In genomic region chr5:124744170-124744911, GRCh38 we compare ENCODE assay signal across 8 cellular contexts. TPM values are rescaled to one million over a fixed set of nuclear protein-coding genes. Genes with fewer than 3 reads are reported as not detected.
DNase-seq lines count a peak whose midpoint lies in the region; ATAC-seq and TF ChIP-seq lines count a peak whose summit lies in the region.
"Had no signal": no experiment of that assay in that cellular context is flagged by ENCODE, and none has a peak within 500 bp of the region (broad histone marks: within the 10 kb centered on the region; RNA-seq: fewer than 3 reads in every experiment).

No MANE protein-coding gene starts in this region.

- TF ChIP-seq EP300 in transverse colon (IDR thresholded peaks at IDR 0.05; ENCODE audit: low read depth), result no peak

- H3K9me3 ChIP-seq in MG63 (no peaks in the 10 kb centered on the region; the same call in 1 of the 2 replicates), transverse colon (no peaks in the 10 kb centered on the region)

- H3K4me3 ChIP-seq in MG63 (peak overlapping the region; percentile 62), lower leg skin (ENCODE audit: low read depth, poor library complexity, severe bottlenecking) (peak overlapping the region; percentile 13), transverse colon (peak overlapping the region; percentile 36 to 73 (median 60))
- H3K4me3 ChIP-seq: K562 had no signal

- intact Hi-C loops in lower leg skin (cut with DNase I; ENCODE audit: low total_unique reads), result no loop called here
- intact Hi-C loops in transverse colon (cut with DNase I; ENCODE audit: low total_unique reads), result loop anchor here (5.0 to 10.0 kb wide), 2 partner anchors 670 to 743 kb away; no protein-coding TSS in a partner anchor

- no peaks in the 10 kb centered on the region for H3K36me3 Mint-ChIP-seq in chondrocyte (ENCODE audit: low read depth)

- peak; percentile 53 for TF ChIP-seq CTCF in chondrocyte (IDR thresholded peaks at IDR 0.05)
- TF ChIP-seq CTCF in lower leg skin (IDR thresholded peaks at IDR 0.05), result no peak
- TF ChIP-seq CTCF in transverse colon (IDR thresholded peaks at IDR 0.05), result peak in 3 of 5 experiments; percentile 12 to 31 (median 21)

- H3K9me3 Mint-ChIP-seq in chondrocyte (ENCODE audit: low read depth), result no peaks in the 10 kb centered on the region

- no peaks in the 10 kb centered on the region for H3K27me3 Mint-ChIP-seq in chondrocyte (ENCODE audit: low read depth)

- H3K36me3 ChIP-seq in MG63 (0 out of 2 replicates have a peak, but pooled peaks cover 3% of the 10 kb centered on the region), transverse colon (no peaks in the 10 kb centered on the region)

- ATAC-seq in HG03354 (IDR thresholded peaks at IDR 0.05; ENCODE audit: poor library complexity, severe bottlenecking, unreplicated experiment), result no peak
- ATAC-seq: K562 had no signal

- H3K27ac ChIP-seq in transverse colon, result peak overlapping the region; percentile 94 to 98 (median 96)

- in situ Hi-C loops in transverse colon (cut with MboI; ENCODE audit: low pct_ligation_motif_present in 1 of 4, low pct_unique_long_range_greater_than_20kb in 1 of 4, low sequenced_read_pairs in 3 of 4), result no loop called here

- peaks cover 14% of the 10 kb centered on the region for H3K4me1 Mint-ChIP-seq in chondrocyte (ENCODE audit: low read depth)

- 33 to 45% methylated on average over 26 of the region's 26 CpGs for WGBS in lower leg skin, 2 donors
- 10 to 37% methylated on average over 2 to 26 of the region's 26 CpGs for WGBS in transverse colon (ENCODE audit: low coverage in 1 of 2), 2 donors

- H3K27me3 ChIP-seq in MG63 (no peaks in the 10 kb centered on the region), transverse colon (no peaks in the 10 kb centered on the region)

- H3K4me1 ChIP-seq in transverse colon, result peaks cover 4 to 58% (median 49%) of the 10 kb centered on the region in 4 donors

- no peak overlapping the region for H3K4me3 Mint-ChIP-seq in chondrocyte (ENCODE audit: unreplicated experiment)

- TF ChIP-seq POLR2A in lower leg skin (IDR thresholded peaks at IDR 0.05), result no peak
- TF ChIP-seq POLR2A in transverse colon (IDR thresholded peaks at IDR 0.05), result peak; percentile 11

- H3K27ac Mint-ChIP-seq in chondrocyte (ENCODE audit: unreplicated experiment), result no peak overlapping the region

- DNase-seq in MG63, result peak; percentile 77
- DNase-seq in chondrocyte (ENCODE audit: low spot score), result no peak
- DNase-seq in lower leg skin (ENCODE audit: low spot score in 2 of 2), result no peak
- peak; percentile 76 for DNase-seq in transverse colon
- no peak for DNase-seq in OCI-M1 (lab: John Stamatoyannopoulos, UW)
- no peak for DNase-seq in T-helper 1 cell

RNA-seq across cellular contexts. Expression of gene ZNF608, which starts 2.1 kb away (rescaled TPM):
- total RNA-seq in MG63 (2014; rRNA removed; shearing (Covaris generic); ENCODE audit: low replicate concordance), result 4.7 and 7.5 TPM in 2 replicates
- total RNA-seq in chondrocyte, result 20.7 to 36.3 TPM (median 23.8 TPM) in 3 replicates
- 10 to 100 TPM in 1 of 4 donors, 1 to 10 TPM in 3; 3.8 to 11.6 (median 6.7) TPM for total RNA-seq in lower leg skin
- 10 to 100 TPM; 30.6 to 83.2 (median 41.2) TPM for total RNA-seq in transverse colon

Comparison
In these comparisons a context has a peak if more than half of its experiments do, and no peak if none do; other contexts are left out.
1. DNase-seq: peak in MG63 (single experiment) and transverse colon (single experiment); none in chondrocyte (single experiment), lower leg skin (0 of 2), OCI-M1 (single experiment) and T-helper 1 cell (0 of 5).
2. CTCF ChIP-seq: peak in chondrocyte (single experiment) and transverse colon (3 of 5); none in lower leg skin (0 of 3).
3. Peak in every context shown above with its lines, with median percentiles within 50 percentile points of each other: H3K4me3 ChIP-seq.